In genomic region chr6:129679250-129679649, GRCh38 we compare ENCODE assay signal across 13 cellular contexts. TPM values are rescaled to one million over a fixed set of nuclear protein-coding genes. Genes with fewer than 3 reads are reported as not detected.
DNase-seq lines count a peak whose midpoint lies in the region; ATAC-seq and TF ChIP-seq lines count a peak whose summit lies in the region.
"Had no signal": no experiment of that assay in that cellular context is flagged by ENCODE, and none has a peak within 500 bp of the region (broad histone marks: within the 10 kb centered on the region; RNA-seq: fewer than 3 reads in every experiment).

No MANE protein-coding gene starts in this region.

- no peaks in the 10 kb centered on the region for H3F3A ChIP-seq in PC-3 (ENCODE audit: low read length, unreplicated experiment)

- H3K36me3 ChIP-seq in CD8-positive, alpha-beta memory T cell (ENCODE audit: insufficient read depth, low read length): no peaks in the 10 kb centered on the region
- H3K36me3 ChIP-seq in PC-3 (ENCODE audit: low read depth, low read length) (no peaks in the 10 kb centered on the region), fibroblast of lung (ENCODE audit: control insufficient read depth, insufficient read depth, low read length) (no peaks in the 10 kb centered on the region)

- H3K9me2 ChIP-seq in PC-3 (replicated peaks; ENCODE audit: low read length): no peaks in the 10 kb centered on the region

- H3K9me3 ChIP-seq in CD8-positive, alpha-beta memory T cell (ENCODE audit: low read length): no peaks in the 10 kb centered on the region
- H3K9me3 ChIP-seq in PC-3 (ENCODE audit: low read length) (no peaks in the 10 kb centered on the region), fibroblast of lung (ENCODE audit: control insufficient read depth, insufficient read depth, low read depth, low read length) (no peaks in the 10 kb centered on the region)

- peaks cover 7% of the 10 kb centered on the region; the same call in 1 of the 2 replicates for H3K79me2 ChIP-seq in PC-3 (ENCODE audit: low read length)
- H3K79me2 ChIP-seq in fibroblast of lung (ENCODE audit: control insufficient read depth, insufficient read depth, low read length): peaks cover 72% of the 10 kb centered on the region

- POLR2A ChIA-PET in CD8-positive, alpha-beta memory T cell (lab: Charles Lee): no interaction called here
- POLR2A ChIA-PET in PC-3 (lab: Charles Lee; ENCODE audit: unreplicated experiment): no interaction called here

- no peak overlapping the region for H3K27ac Mint-ChIP-seq in CD8-positive, alpha-beta memory T cell
- H3K27ac Mint-ChIP-seq: activated naive CD8-positive, alpha-beta T cell treated with anti-CD3 and anti-CD28 coated beads, Interleukin-2, amount 50 U/mL, for 24 hours had no signal

- CTCF ChIA-PET in CD8-positive, alpha-beta memory T cell (lab: Charles Lee): no interaction called here
- CTCF ChIA-PET in PC-3 (lab: Charles Lee): no interaction called here

- intact Hi-C loops in PC-3 (cut with micrococcal nuclease): loop anchor here (10.0 kb wide), 1 partner anchor 184 kb away; no protein-coding TSS in a partner anchor

- no peak for ATAC-seq in PC-3
- ATAC-seq: activated naive CD8-positive, alpha-beta T cell treated with anti-CD3 and anti-CD28 coated beads, Interleukin-2, amount 50 U/mL, for 24 hours had no signal

- no peak overlapping the region for H3K4me3 ChIP-seq in CD8-positive, alpha-beta memory T cell (ENCODE audit: low read length)
- no peak overlapping the region for H3K4me3 ChIP-seq in PC-3 (ENCODE audit: low read length)
- H3K4me3 ChIP-seq in fibroblast of lung (replicated peaks in 1 of 4; ENCODE audit: control extremely low read depth in 1 of 4, insufficient read depth in 1 of 4, low read depth in 3 of 4, low read length in 4 of 4): peak overlapping the region in 3 of 4 experiments; percentile 13 to 28 (median 19)
- H3K4me3 ChIP-seq in skin epidermis: no peak overlapping the region

- H3K4me3 Mint-ChIP-seq in CD8-positive, alpha-beta memory T cell: no peak overlapping the region
- H3K4me3 Mint-ChIP-seq: activated naive CD8-positive, alpha-beta T cell treated with anti-CD3 and anti-CD28 coated beads, Interleukin-2, amount 50 U/mL, for 24 hours; CD4-positive, alpha-beta memory T cell had no signal

- no peaks in the 10 kb centered on the region for H3K9me3 Mint-ChIP-seq in CD8-positive, alpha-beta memory T cell
- H3K9me3 Mint-ChIP-seq: activated naive CD8-positive, alpha-beta T cell treated with anti-CD3 and anti-CD28 coated beads, Interleukin-2, amount 50 U/mL, for 24 hours; CD4-positive, alpha-beta memory T cell had no signal

- TF ChIP-seq CTCF in PC-3 (conservative IDR thresholded peaks at IDR 0.05; ENCODE audit: low read depth, low read length) (no peak), fibroblast of lung (conservative IDR thresholded peaks at IDR 0.05 in 1 of 2, IDR thresholded peaks at IDR 0.05 in 1 of 2; ENCODE audit: low read depth in 1 of 2, low read length in 2 of 2) (no peak)

- no peak overlapping the region for H3K9ac ChIP-seq in PC-3 (ENCODE audit: low read length)
- peak overlapping the region; percentile 23 for H3K9ac ChIP-seq in fibroblast of lung (ENCODE audit: insufficient read depth, low read length)

- H3K27me3 Mint-ChIP-seq in CD8-positive, alpha-beta memory T cell: no peaks in the 10 kb centered on the region
- H3K27me3 Mint-ChIP-seq: activated naive CD8-positive, alpha-beta T cell treated with anti-CD3 and anti-CD28 coated beads, Interleukin-2, amount 50 U/mL, for 24 hours; CD4-positive, alpha-beta memory T cell had no signal

- peaks cover 23 to 50% (median 40%) of the 10 kb centered on the region in 3 donors for H3K4me1 Mint-ChIP-seq in CD8-positive, alpha-beta memory T cell

- peaks cover 0 to 1% (median 0%) of the 10 kb centered on the region in 3 donors for H3K36me3 Mint-ChIP-seq in CD8-positive, alpha-beta memory T cell
- H3K36me3 Mint-ChIP-seq: CD4-positive, alpha-beta memory T cell had no signal

- peak overlapping the region; percentile 21 for H3K27ac ChIP-seq in CD8-positive, alpha-beta memory T cell (ENCODE audit: low read depth, low read length)
- peak overlapping the region; percentile 21; the same call in 1 of the 2 replicates for H3K27ac ChIP-seq in PC-3 (ENCODE audit: low read length)
- peak overlapping the region; percentile 78 for H3K27ac ChIP-seq in fibroblast of lung (ENCODE audit: insufficient read depth, low read length)
- H3K27ac ChIP-seq in skin epidermis: peak overlapping the region in 13 of 21 experiments; percentile 8 to 81 (median 50)

- H2AFZ ChIP-seq in PC-3 (ENCODE audit: low read length): no peak overlapping the region
- H2AFZ ChIP-seq in fibroblast of lung (ENCODE audit: low read length): no peak overlapping the region

- H3K4me2 ChIP-seq in PC-3 (ENCODE audit: low read length): 0 out of 2 replicates have a peak overlapping the region, but pooled peaks have one; percentile 41
- peak overlapping the region; percentile 85 for H3K4me2 ChIP-seq in fibroblast of lung (ENCODE audit: extremely low read depth, insufficient read depth, low read length)

- H3K4me1 ChIP-seq in CD8-positive, alpha-beta memory T cell (ENCODE audit: insufficient read depth, low read length): peaks cover 10% of the 10 kb centered on the region
- H3K4me1 ChIP-seq in PC-3 (ENCODE audit: insufficient read depth, low read length): peaks cover 39% of the 10 kb centered on the region
- H3K4me1 ChIP-seq in fibroblast of lung (ENCODE audit: control insufficient read depth, extremely low read depth, insufficient read depth, low read length): peaks cover 23% of the 10 kb centered on the region

- BruUV-seq in PC-3 (replicated peaks; lab: Mats Ljungman, UMichigan): no TSS peak

- H4K20me1 ChIP-seq in PC-3 (ENCODE audit: low read length) (no peaks in the 10 kb centered on the region), fibroblast of lung (ENCODE audit: control insufficient read depth, extremely low read depth, insufficient read depth, low read length) (no peaks in the 10 kb centered on the region)

- no peaks in the 10 kb centered on the region for H3K27me3 ChIP-seq in CD8-positive, alpha-beta memory T cell (ENCODE audit: insufficient read depth, low read length, poor library complexity, severe bottlenecking)
- H3K27me3 ChIP-seq in PC-3 (ENCODE audit: low read length): no peaks in the 10 kb centered on the region
- no peaks in the 10 kb centered on the region for H3K27me3 ChIP-seq in fibroblast of lung (ENCODE audit: control insufficient read depth, insufficient read depth, low read length)

- DNase-seq in CD8-positive, alpha-beta memory T cell: no peak
- DNase-seq in PC-3 (peak; percentile 3), fibroblast of lung (ENCODE audit: low read depth in 2 of 2) (peak in 1 of 2 donors; percentile 61), AG08396 (ENCODE audit: low spot score) (no peak), HPDE6-E6E7 (ENCODE audit: extremely low spot score) (no peak), NCI-H1092 treated with DMSO at 0.1 percent for 48 hours (lab: John Stamatoyannopoulos, UW) (no peak)
- DNase-seq in activated naive CD4-positive, alpha-beta T cell (lab: John Stamatoyannopoulos, UW): no peak
- DNase-seq: activated CD4-positive, CD25-positive, alpha-beta regulatory T cell; activated CD8-positive, alpha-beta memory T cell treated with anti-CD3 and anti-CD28 coated beads, Interleukin-2, amount 50 U/mL, for 48 hours; activated naive CD8-positive, alpha-beta T cell treated with anti-CD3 and anti-CD28 coated beads, Interleukin-2, amount 50 U/mL, for 24 hours; CD4-positive, alpha-beta memory T cell; stimulated activated CD4-positive, alpha-beta T cell treated with anti-CD3 and anti-CD28 coated beads, Interleukin-2, amount 100 ng/mL, for 48 hours had no signal

RNA-seq across cellular contexts. Expression of gene ARHGAP18, which starts 30.7 kb away (rescaled TPM):
- total RNA-seq in CD8-positive, alpha-beta memory T cell: 1 to 10 TPM; 6.5 to 7.2 TPM
- polyA plus RNA-seq in CD8-positive, alpha-beta memory T cell: 5.8 TPM
- total RNA-seq in PC-3 (2014; rRNA removed): 4.1 and 5.9 TPM in 2 replicates
- total RNA-seq in fibroblast of lung: 22.9 and 38.3 TPM in 2 replicates
- polyA plus RNA-seq in fibroblast of lung: 18.6 and 46.7 TPM in 2 replicates
- 14.3 and 45.8 TPM in 2 replicates for polyA plus RNA-seq in fibroblast of lung (2012)
- 4.2 and 19.6 TPM in 2 replicates for polyA minus RNA-seq in fibroblast of lung (ENCODE audit: low replicate concordance)

Comparison
In these comparisons a context has a peak if more than half of its experiments do, and no peak if none do; other contexts are left out.
1. H3K27ac ChIP-seq: peak in every context shown above with its lines; median percentile 78 in fibroblast of lung; 50 in skin epidermis; 21 in CD8-positive, alpha-beta memory T cell; 21 in PC-3.
2. H3K4me3 ChIP-seq: peak in fibroblast of lung (3 of 4); none in CD8-positive, alpha-beta memory T cell (single experiment), PC-3 (single experiment) and skin epidermis (0 of 7).